8 cellular contexts compared by ENCODE assay signal in genomic region chr12:46388427-46388992, GRCh38. TPM values are rescaled to one million over a fixed set of nuclear protein-coding genes. Genes with fewer than 3 reads are reported as not detected.
DNase-seq lines count a peak whose midpoint lies in the region; ATAC-seq, FAIRE-seq and TF ChIP-seq lines count a peak whose summit lies in the region.

No MANE protein-coding gene starts in this region.

- peaks cover 4% of the 10 kb centered on the region for H3K27me3 Mint-ChIP-seq in nephron progenitor cell (ENCODE audit: low read depth, poor library complexity)

- peak; percentile 59 for ATAC-seq in GM21423 (IDR thresholded peaks at IDR 0.05; ENCODE audit: unreplicated experiment)
- ATAC-seq in HG03571 (IDR thresholded peaks at IDR 0.05; ENCODE audit: unreplicated experiment): peak; percentile 74

- no peak overlapping the region for H3K4me3 Mint-ChIP-seq in nephron progenitor cell

- no peaks in the 10 kb centered on the region for H3K27me3 ChIP-seq in bronchial epithelial cell (ENCODE audit: control insufficient read depth, insufficient read depth, low read length)

- H3K4me3 ChIP-seq in bronchial epithelial cell (ENCODE audit: low read depth, low read length): no peak overlapping the region

- TF ChIP-seq CTCF in GM10266 (IDR thresholded peaks at IDR 0.05; ENCODE audit: control insufficient read depth, insufficient read depth, low read depth, missing control alignments) (no peak), bronchial epithelial cell (IDR thresholded peaks at IDR 0.05; ENCODE audit: insufficient read depth, low read length, severe bottlenecking) (no peak), nephron progenitor cell (IDR thresholded peaks at IDR 0.05) (no peak)

- H3K36me3 Mint-ChIP-seq in nephron progenitor cell (ENCODE audit: low read depth): peaks cover 28% of the 10 kb centered on the region

- intact Hi-C loops in head of caudate nucleus (cut with DNase I): no loop called here

- H3K4me1 Mint-ChIP-seq in nephron progenitor cell: peaks cover 64% of the 10 kb centered on the region

- DNase-seq in GM10266 (ENCODE audit: extremely low spot score) (peak; percentile 34), bronchial epithelial cell (ENCODE audit: low read depth) (peak; percentile 63), nephron progenitor cell (no peak), superior temporal gyrus (ENCODE audit: extremely low spot score) (no peak), LoVo (ENCODE audit: low spot score) (no peak), head of caudate nucleus (no peak)

- H3K36me3 ChIP-seq in bronchial epithelial cell (ENCODE audit: control insufficient read depth, insufficient read depth, low read length): no peaks in the 10 kb centered on the region

- H3K27ac Mint-ChIP-seq in nephron progenitor cell: no peak overlapping the region

- FAIRE-seq in bronchial epithelial cell (lab: Jason Lieb, UNC): no peak

- H3K9me3 Mint-ChIP-seq in nephron progenitor cell: no peaks in the 10 kb centered on the region

RNA-seq across cellular contexts. Expression of gene SLC38A2, which starts 15.9 kb away (rescaled TPM):
- 530 and 1,114 TPM in 2 replicates for total RNA-seq in bronchial epithelial cell

Comparison
In these comparisons a context has a peak if more than half of its experiments do, and no peak if none do; other contexts are left out.
1. DNase-seq: peak in GM10266 (single experiment) and bronchial epithelial cell (single experiment); none in nephron progenitor cell (single experiment), superior temporal gyrus (single experiment), LoVo (single experiment) and head of caudate nucleus (0 of 42).